Comparison of ENCODE assay signal across 8 cellular contexts in genomic region chr1:155976062-155976912, GRCh38. TPM values are rescaled to one million over a fixed set of nuclear protein-coding genes. Genes with fewer than 3 reads are reported as not detected.
DNase-seq lines count a peak whose midpoint lies in the region; ATAC-seq and TF ChIP-seq lines count a peak whose summit lies in the region.

No MANE protein-coding gene starts in this region.

- WGBS in gastroesophageal sphincter (ENCODE audit: low coverage in 1 of 2), 2 donors = 0% methylated on average over 8 to 11 of the region's 14 CpGs
- whole genome bisulfite sequencing in aorta, 2 donors = 1% methylated on average over 13 to 14 of the region's 14 CpGs

- H3K4me1 Mint-ChIP-seq in activated T-helper 2 cell treated with anti-CD3 and anti-CD28 coated beads, Interferon-gamma antibody, Interleukin-2, Interleukin-4, amounts not matched to agents 10 μg/mL and 5 μg/mL and 100 μg/mL, durations not matched to agents 14 hours and 24 hours and 36 hours (ENCODE audit: low read depth) = peaks cover 55% of the 10 kb centered on the region
- peaks cover 65% of the 10 kb centered on the region for H3K4me1 Mint-ChIP-seq in progenitor cell of endocrine pancreas (ENCODE audit: low read depth)

- no peaks in the 10 kb centered on the region for H3K27me3 ChIP-seq in Peyer's patch
- H3K27me3 ChIP-seq in gastroesophageal sphincter = no peaks in the 10 kb centered on the region
- H3K27me3 ChIP-seq in aorta (ENCODE audit: control insufficient read depth in 1 of 2, insufficient read depth in 2 of 2, low read length in 1 of 2) = no peaks in the 10 kb centered on the region

- H3K27me3 Mint-ChIP-seq in activated T-helper 2 cell treated with anti-CD3 and anti-CD28 coated beads, Interferon-gamma antibody, Interleukin-2, Interleukin-4, amounts not matched to agents 10 μg/mL and 5 μg/mL and 100 μg/mL, durations not matched to agents 14 hours and 24 hours and 36 hours (ENCODE audit: low read depth) = no peaks in the 10 kb centered on the region
- H3K27me3 Mint-ChIP-seq in progenitor cell of endocrine pancreas = no peaks in the 10 kb centered on the region

- H3K27ac ChIP-seq in Peyer's patch (peak overlapping the region; percentile 90 to 99 (median 97)), gastroesophageal sphincter (peak overlapping the region; percentile 93 to 99 (median 96)), aorta (ENCODE audit: low read depth in 1 of 2, low read length in 2 of 2) (peak overlapping the region; percentile 68 to 93)

- intact Hi-C loops in activated T-helper 2 cell treated with anti-CD3 and anti-CD28 coated beads, Interferon-gamma antibody, Interleukin-2, Interleukin-4, amounts not matched to agents 10 μg/mL and 5 μg/mL and 100 μg/mL, durations not matched to agents 14 hours and 24 hours and 36 hours (cut with micrococcal nuclease) = loop anchor here (1.0 to 10.0 kb wide), 3 partner anchors 30 to 219 kb away; partner anchors contain the start of genes RIT1 and SLC25A44
- intact Hi-C loops in aorta (cut with DNase I) = loop anchor here in 1 of 2 donors (5.0 to 10.0 kb wide), 2 partner anchors 34 to 149 kb away; partner anchors contain the start of gene RXFP4

- no peak for TF ChIP-seq EP300 in gastroesophageal sphincter (IDR thresholded peaks at IDR 0.05)

- TF ChIP-seq POLR2A in Peyer's patch (IDR thresholded peaks at IDR 0.05) (no peak), gastroesophageal sphincter (IDR thresholded peaks at IDR 0.05) (no peak)

- H3K4me3 ChIP-seq in Peyer's patch = peak overlapping the region; percentile 77 to 99 (median 94)
- peak overlapping the region; percentile 73 to 92 for H3K4me3 ChIP-seq in gastroesophageal sphincter
- H3K4me3 ChIP-seq in aorta (ENCODE audit: low read length in 2 of 2) = peak overlapping the region; percentile 95 to 96

- ATAC-seq in gastroesophageal sphincter (peak; percentile 31), aorta (ENCODE audit: low FRiP score) (peak; percentile 36), HG02840 (IDR thresholded peaks at IDR 0.05; ENCODE audit: low FRiP score, unreplicated experiment) (no peak)

- peak; percentile 68 for DNase-seq in AG08395 (ENCODE audit: low spot score)
- DNase-seq in HT-29 (ENCODE audit: low spot score) = peak; percentile 42
- peak in 2 of 3 donors; percentile 75 to 85 for DNase-seq in Peyer's patch
- peak; percentile 34 for DNase-seq in activated T-helper 2 cell treated with anti-CD3 and anti-CD28 coated beads, Interferon-gamma antibody, Interleukin-2, Interleukin-4, amounts not matched to agents 10 μg/mL and 5 μg/mL and 100 μg/mL, durations not matched to agents 14 hours and 24 hours and 36 hours (ENCODE audit: low spot score)
- DNase-seq in progenitor cell of endocrine pancreas (ENCODE audit: low spot score, unreplicated experiment) = no peak
- DNase-seq in aorta = peak; percentile 91 to 93

- peaks cover 64% of the 10 kb centered on the region for H3K36me3 Mint-ChIP-seq in activated T-helper 2 cell treated with anti-CD3 and anti-CD28 coated beads, Interferon-gamma antibody, Interleukin-2, Interleukin-4, amounts not matched to agents 10 μg/mL and 5 μg/mL and 100 μg/mL, durations not matched to agents 14 hours and 24 hours and 36 hours (ENCODE audit: low read depth)
- no peaks in the 10 kb centered on the region for H3K36me3 Mint-ChIP-seq in progenitor cell of endocrine pancreas (ENCODE audit: insufficient read depth)

- peak overlapping the region; percentile 95 for H3K4me3 Mint-ChIP-seq in activated T-helper 2 cell treated with anti-CD3 and anti-CD28 coated beads, Interferon-gamma antibody, Interleukin-2, Interleukin-4, amounts not matched to agents 10 μg/mL and 5 μg/mL and 100 μg/mL, durations not matched to agents 14 hours and 24 hours and 36 hours (ENCODE audit: low read depth)
- peak overlapping the region; percentile 95 for H3K4me3 Mint-ChIP-seq in progenitor cell of endocrine pancreas (ENCODE audit: low read depth)

- peak overlapping the region; percentile 95 for H3K27ac Mint-ChIP-seq in activated T-helper 2 cell treated with anti-CD3 and anti-CD28 coated beads, Interferon-gamma antibody, Interleukin-2, Interleukin-4, amounts not matched to agents 10 μg/mL and 5 μg/mL and 100 μg/mL, durations not matched to agents 14 hours and 24 hours and 36 hours
- peak overlapping the region; percentile 88 for H3K27ac Mint-ChIP-seq in progenitor cell of endocrine pancreas

- TF ChIP-seq CTCF in Peyer's patch (IDR thresholded peaks at IDR 0.05) (no peak), gastroesophageal sphincter (IDR thresholded peaks at IDR 0.05) (no peak), progenitor cell of endocrine pancreas (IDR thresholded peaks at IDR 0.05; ENCODE audit: unreplicated experiment) (no peak)

- H3K4me1 ChIP-seq in Peyer's patch = peaks cover 5 to 85% (median 40%) of the 10 kb centered on the region in 4 donors
- H3K4me1 ChIP-seq in gastroesophageal sphincter = peaks cover 18 to 88% (median 68%) of the 10 kb centered on the region in 3 donors
- peaks cover 0 to 5% of the 10 kb centered on the region in 2 donors for H3K4me1 ChIP-seq in aorta (ENCODE audit: control insufficient read depth in 1 of 2, insufficient read depth in 2 of 2, low read length in 2 of 2)

- H3K9me3 ChIP-seq in Peyer's patch = no peaks in the 10 kb centered on the region
- no peaks in the 10 kb centered on the region for H3K9me3 ChIP-seq in gastroesophageal sphincter
- H3K9me3 ChIP-seq in aorta (ENCODE audit: control insufficient read depth, low read length) = no peaks in the 10 kb centered on the region

- no peaks in the 10 kb centered on the region for H3K9me3 Mint-ChIP-seq in activated T-helper 2 cell treated with anti-CD3 and anti-CD28 coated beads, Interferon-gamma antibody, Interleukin-2, Interleukin-4, amounts not matched to agents 10 μg/mL and 5 μg/mL and 100 μg/mL, durations not matched to agents 14 hours and 24 hours and 36 hours
- no peaks in the 10 kb centered on the region for H3K9me3 Mint-ChIP-seq in progenitor cell of endocrine pancreas (ENCODE audit: low read depth)

- H3K36me3 ChIP-seq in Peyer's patch (no peaks in the 10 kb centered on the region), gastroesophageal sphincter (no peaks in the 10 kb centered on the region), aorta (ENCODE audit: control insufficient read depth in 1 of 2, insufficient read depth in 2 of 2, low read length in 1 of 2) (no peaks in the 10 kb centered on the region)

RNA-seq across cellular contexts. Expression of gene ARHGEF2, which starts 2.1 kb away (rescaled TPM):
- total RNA-seq in HT-29 (2014; rRNA removed; shearing (Covaris generic)) = 150 and 179 TPM in 2 replicates
- total RNA-seq in Peyer's patch (100 to 1,000 TPM; 101 to 239 (median 149) TPM), gastroesophageal sphincter (10 to 100 TPM; 69.7 to 94.0 (median 82.6) TPM), progenitor cell of endocrine pancreas (103 and 111 TPM in 2 replicates), aorta (100 to 1,000 TPM; 175 to 217 TPM)
- total RNA-seq in activated T-helper 2 cell treated with anti-CD3 and anti-CD28 coated beads, Interferon-gamma antibody, Interleukin-2, Interleukin-4, amounts not matched to agents 10 μg/mL and 5 μg/mL and 100 μg/mL, durations not matched to agents 14 hours and 24 hours and 36 hours = 211 and 216 TPM in 2 replicates
- polyA plus RNA-seq in aorta = 10 to 100 TPM; 58.3 to 58.9 TPM

RNA-seq across cellular contexts. Expression of gene RXFP4, which starts 34.8 kb away (rescaled TPM):
- total RNA-seq in HT-29 (2014; rRNA removed; shearing (Covaris generic)) = 0.47 and 3.1 TPM in 2 replicates
- total RNA-seq in Peyer's patch (1 to 10 TPM in 1 of 4 donors, not detected in 3; 2.3 TPM), gastroesophageal sphincter (under 1 TPM in 1 of 4 donors, not detected in 3; 0.27 TPM), progenitor cell of endocrine pancreas (not detected in 2 replicates), aorta (not detected)
- not detected in 2 replicates for total RNA-seq in activated T-helper 2 cell treated with anti-CD3 and anti-CD28 coated beads, Interferon-gamma antibody, Interleukin-2, Interleukin-4, amounts not matched to agents 10 μg/mL and 5 μg/mL and 100 μg/mL, durations not matched to agents 14 hours and 24 hours and 36 hours
- not detected for polyA plus RNA-seq in aorta

RNA-seq across cellular contexts. Expression of gene KHDC4, which starts 42.1 kb away (rescaled TPM):
- total RNA-seq in HT-29 (2014; rRNA removed; shearing (Covaris generic)) = 44.4 and 53.6 TPM in 2 replicates
- total RNA-seq in Peyer's patch (100 to 1,000 TPM in 2 of 4 donors, 10 to 100 TPM in 2; 71.5 to 146 (median 96.4) TPM), gastroesophageal sphincter (10 to 100 TPM; 20.4 to 57.4 (median 34.6) TPM), progenitor cell of endocrine pancreas (67.6 and 71.2 TPM in 2 replicates), aorta (10 to 100 TPM; 47.0 to 60.5 TPM)
- 78.4 and 83.5 TPM in 2 replicates for total RNA-seq in activated T-helper 2 cell treated with anti-CD3 and anti-CD28 coated beads, Interferon-gamma antibody, Interleukin-2, Interleukin-4, amounts not matched to agents 10 μg/mL and 5 μg/mL and 100 μg/mL, durations not matched to agents 14 hours and 24 hours and 36 hours
- 10 to 100 TPM in 1 of 2 donors, 1 to 10 TPM in 1; 6.8 to 49.5 TPM for polyA plus RNA-seq in aorta

RNA-seq across cellular contexts. Expression of gene SSR2, which starts 44.5 kb away (rescaled TPM):
- total RNA-seq in HT-29 (2014; rRNA removed; shearing (Covaris generic)) = 227 and 261 TPM in 2 replicates
- total RNA-seq in Peyer's patch (100 to 1,000 TPM; 133 to 269 (median 202) TPM), gastroesophageal sphincter (100 to 1,000 TPM; 103 to 157 (median 146) TPM), progenitor cell of endocrine pancreas (299 and 301 TPM in 2 replicates), aorta (100 to 1,000 TPM; 151 to 152 TPM)
- 227 and 239 TPM in 2 replicates for total RNA-seq in activated T-helper 2 cell treated with anti-CD3 and anti-CD28 coated beads, Interferon-gamma antibody, Interleukin-2, Interleukin-4, amounts not matched to agents 10 μg/mL and 5 μg/mL and 100 μg/mL, durations not matched to agents 14 hours and 24 hours and 36 hours
- polyA plus RNA-seq in aorta = 100 to 1,000 TPM; 232 to 245 TPM
